ENCODE assay signal across 1 cellular context in the genomic region with DNA sequence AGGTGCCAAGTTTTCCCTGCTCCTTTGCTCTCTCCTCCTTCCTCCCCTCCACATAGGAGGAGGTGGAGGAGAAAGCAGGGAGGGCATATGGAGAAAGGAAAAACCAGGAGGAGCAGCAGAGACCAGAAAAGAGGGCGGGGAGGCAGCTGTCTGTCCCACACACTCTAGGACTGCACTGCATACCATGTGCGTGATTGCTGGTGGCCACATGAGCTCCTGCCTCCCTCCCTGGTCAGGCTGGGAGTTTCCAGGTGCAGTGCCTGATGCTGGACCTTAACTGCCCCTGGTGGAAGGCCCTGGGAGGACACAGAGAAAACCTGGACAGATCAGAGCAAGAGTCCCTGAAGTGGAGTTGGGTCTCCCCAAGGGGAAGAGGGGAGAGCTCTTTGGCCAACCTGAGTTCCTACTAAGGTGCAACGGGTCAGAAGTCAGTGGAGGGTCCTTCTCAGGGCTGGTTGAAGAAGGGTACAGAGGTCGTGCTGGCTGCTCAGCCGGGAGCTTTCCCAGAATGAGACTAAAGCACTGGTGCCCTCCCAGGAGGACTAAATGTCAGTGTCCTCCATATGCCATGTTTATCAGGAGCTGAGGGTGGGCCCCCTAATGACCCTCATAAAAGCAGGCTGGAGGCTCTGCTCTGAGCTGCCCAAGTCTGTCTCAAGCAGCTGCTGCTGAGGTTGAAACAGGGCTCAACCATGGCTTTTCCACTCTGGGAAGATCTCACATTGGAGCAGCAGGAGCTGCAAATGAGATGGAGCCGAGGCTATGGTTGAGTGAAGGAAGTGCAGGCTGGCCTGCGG.
A peak's percentile ranks its signal among the peaks of the same experiment; 100 is the strongest.
TF ChIP-seq lines count a peak whose summit lies in the region.

No MANE protein-coding gene starts in this region.

TF ChIP-seq in HepG2, 621 proteins besides CTCF, POLR2A, EP300 and RAD21 (continued from another document):
- TF ChIP-seq ZNF343 (CRISPR knock-in tag; IDR thresholded peaks at IDR 0.05) (0 out of 2 replicates have a peak, but pooled peaks have one; percentile 47), ZNF432 (CRISPR knock-in tag; IDR thresholded peaks at IDR 0.05; ENCODE audit: borderline replicate concordance) (no peak), SALL1 (CRISPR knock-in tag; IDR thresholded peaks at IDR 0.05) (peak; percentile 50), ZMYM3 (CRISPR knock-in tag; IDR thresholded peaks at IDR 0.05) (peak; percentile 75), ZFP36 (IDR thresholded peaks at IDR 0.05; ENCODE audit: borderline replicate concordance, low read depth, low read length, partially characterized antibody) (peak; percentile 27), ZEB1 (IDR thresholded peaks at IDR 0.05; ENCODE audit: insufficient replicate concordance, low read depth) (no peak), ZNF292 (CRISPR knock-in tag; IDR thresholded peaks at IDR 0.05; ENCODE audit: borderline replicate concordance, low read depth) (peak; percentile 20; the same call in 1 of the 2 replicates), SOX13 (IDR thresholded peaks at IDR 0.05) (no peak), SOX13 (CRISPR knock-in tag; conservative IDR thresholded peaks at IDR 0.05 in 1 of 2, IDR thresholded peaks at IDR 0.05 in 1 of 2) (no peak), SAP130 (CRISPR knock-in tag; IDR thresholded peaks at IDR 0.05; ENCODE audit: low read depth) (peak; percentile 32; the same call in 1 of the 2 replicates), PHF21A (CRISPR knock-in tag; IDR thresholded peaks at IDR 0.05) (peak; percentile 54; the same call in 1 of the 2 replicates), NONO (IDR thresholded peaks at IDR 0.05) (no peak), NONO (CRISPR knock-in tag; conservative IDR thresholded peaks at IDR 0.05) (0 out of 2 replicates have a peak, but pooled peaks have one; percentile 25), ZNF772 (CRISPR knock-in tag; IDR thresholded peaks at IDR 0.05) (no peak), JUND (CRISPR knock-in tag; IDR thresholded peaks at IDR 0.05) (0 out of 2 replicates have a peak, but pooled peaks have one; percentile 16), ZNF644 (CRISPR knock-in tag; IDR thresholded peaks at IDR 0.05; ENCODE audit: low read depth) (0 out of 2 replicates have a peak, but pooled peaks have one; percentile 5), CHD4 (IDR thresholded peaks at IDR 0.05; ENCODE audit: borderline replicate concordance, low read length) (0 out of 2 replicates have a peak, but pooled peaks have one; percentile 35)
- TF ChIP-seq, protein P1, sequence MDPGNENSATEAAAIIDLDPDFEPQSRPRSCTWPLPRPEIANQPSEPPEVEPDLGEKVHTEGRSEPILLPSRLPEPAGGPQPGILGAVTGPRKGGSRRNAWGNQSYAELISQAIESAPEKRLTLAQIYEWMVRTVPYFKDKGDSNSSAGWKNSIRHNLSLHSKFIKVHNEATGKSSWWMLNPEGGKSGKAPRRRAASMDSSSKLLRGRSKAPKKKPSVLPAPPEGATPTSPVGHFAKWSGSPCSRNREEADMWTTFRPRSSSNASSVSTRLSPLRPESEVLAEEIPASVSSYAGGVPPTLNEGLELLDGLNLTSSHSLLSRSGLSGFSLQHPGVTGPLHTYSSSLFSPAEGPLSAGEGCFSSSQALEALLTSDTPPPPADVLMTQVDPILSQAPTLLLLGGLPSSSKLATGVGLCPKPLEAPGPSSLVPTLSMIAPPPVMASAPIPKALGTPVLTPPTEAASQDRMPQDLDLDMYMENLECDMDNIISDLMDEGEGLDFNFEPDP (CRISPR knock-in tag; conservative IDR thresholded peaks at IDR 0.05) = no peak
- TF ChIP-seq, protein P2, sequence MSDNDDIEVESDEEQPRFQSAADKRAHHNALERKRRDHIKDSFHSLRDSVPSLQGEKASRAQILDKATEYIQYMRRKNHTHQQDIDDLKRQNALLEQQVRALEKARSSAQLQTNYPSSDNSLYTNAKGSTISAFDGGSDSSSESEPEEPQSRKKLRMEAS (IDR thresholded peaks at IDR 0.05) = peak; percentile 75
- TF ChIP-seq, protein P3, sequence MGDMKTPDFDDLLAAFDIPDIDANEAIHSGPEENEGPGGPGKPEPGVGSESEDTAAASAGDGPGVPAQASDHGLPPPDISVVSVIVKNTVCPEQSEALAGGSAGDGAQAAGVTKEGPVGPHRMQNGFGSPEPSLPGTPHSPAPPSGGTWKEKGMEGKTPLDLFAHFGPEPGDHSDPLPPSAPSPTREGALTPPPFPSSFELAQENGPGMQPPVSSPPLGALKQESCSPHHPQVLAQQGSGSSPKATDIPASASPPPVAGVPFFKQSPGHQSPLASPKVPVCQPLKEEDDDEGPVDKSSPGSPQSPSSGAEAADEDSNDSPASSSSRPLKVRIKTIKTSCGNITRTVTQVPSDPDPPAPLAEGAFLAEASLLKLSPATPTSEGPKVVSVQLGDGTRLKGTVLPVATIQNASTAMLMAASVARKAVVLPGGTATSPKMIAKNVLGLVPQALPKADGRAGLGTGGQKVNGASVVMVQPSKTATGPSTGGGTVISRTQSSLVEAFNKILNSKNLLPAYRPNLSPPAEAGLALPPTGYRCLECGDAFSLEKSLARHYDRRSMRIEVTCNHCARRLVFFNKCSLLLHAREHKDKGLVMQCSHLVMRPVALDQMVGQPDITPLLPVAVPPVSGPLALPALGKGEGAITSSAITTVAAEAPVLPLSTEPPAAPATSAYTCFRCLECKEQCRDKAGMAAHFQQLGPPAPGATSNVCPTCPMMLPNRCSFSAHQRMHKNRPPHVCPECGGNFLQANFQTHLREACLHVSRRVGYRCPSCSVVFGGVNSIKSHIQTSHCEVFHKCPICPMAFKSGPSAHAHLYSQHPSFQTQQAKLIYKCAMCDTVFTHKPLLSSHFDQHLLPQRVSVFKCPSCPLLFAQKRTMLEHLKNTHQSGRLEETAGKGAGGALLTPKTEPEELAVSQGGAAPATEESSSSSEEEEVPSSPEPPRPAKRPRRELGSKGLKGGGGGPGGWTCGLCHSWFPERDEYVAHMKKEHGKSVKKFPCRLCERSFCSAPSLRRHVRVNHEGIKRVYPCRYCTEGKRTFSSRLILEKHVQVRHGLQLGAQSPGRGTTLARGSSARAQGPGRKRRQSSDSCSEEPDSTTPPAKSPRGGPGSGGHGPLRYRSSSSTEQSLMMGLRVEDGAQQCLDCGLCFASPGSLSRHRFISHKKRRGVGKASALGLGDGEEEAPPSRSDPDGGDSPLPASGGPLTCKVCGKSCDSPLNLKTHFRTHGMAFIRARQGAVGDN (CRISPR knock-in tag; IDR thresholded peaks at IDR 0.05) = peak; percentile 67
- TF ChIP-seq, protein P4, sequence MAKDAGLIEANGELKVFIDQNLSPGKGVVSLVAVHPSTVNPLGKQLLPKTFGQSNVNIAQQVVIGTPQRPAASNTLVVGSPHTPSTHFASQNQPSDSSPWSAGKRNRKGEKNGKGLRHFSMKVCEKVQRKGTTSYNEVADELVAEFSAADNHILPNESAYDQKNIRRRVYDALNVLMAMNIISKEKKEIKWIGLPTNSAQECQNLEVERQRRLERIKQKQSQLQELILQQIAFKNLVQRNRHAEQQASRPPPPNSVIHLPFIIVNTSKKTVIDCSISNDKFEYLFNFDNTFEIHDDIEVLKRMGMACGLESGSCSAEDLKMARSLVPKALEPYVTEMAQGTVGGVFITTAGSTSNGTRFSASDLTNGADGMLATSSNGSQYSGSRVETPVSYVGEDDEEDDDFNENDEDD (CRISPR knock-in tag; IDR thresholded peaks at IDR 0.05; ENCODE audit: borderline replicate concordance) = peak; percentile 53; the same call in 1 of the 2 replicates
- TF ChIP-seq, protein P5, sequence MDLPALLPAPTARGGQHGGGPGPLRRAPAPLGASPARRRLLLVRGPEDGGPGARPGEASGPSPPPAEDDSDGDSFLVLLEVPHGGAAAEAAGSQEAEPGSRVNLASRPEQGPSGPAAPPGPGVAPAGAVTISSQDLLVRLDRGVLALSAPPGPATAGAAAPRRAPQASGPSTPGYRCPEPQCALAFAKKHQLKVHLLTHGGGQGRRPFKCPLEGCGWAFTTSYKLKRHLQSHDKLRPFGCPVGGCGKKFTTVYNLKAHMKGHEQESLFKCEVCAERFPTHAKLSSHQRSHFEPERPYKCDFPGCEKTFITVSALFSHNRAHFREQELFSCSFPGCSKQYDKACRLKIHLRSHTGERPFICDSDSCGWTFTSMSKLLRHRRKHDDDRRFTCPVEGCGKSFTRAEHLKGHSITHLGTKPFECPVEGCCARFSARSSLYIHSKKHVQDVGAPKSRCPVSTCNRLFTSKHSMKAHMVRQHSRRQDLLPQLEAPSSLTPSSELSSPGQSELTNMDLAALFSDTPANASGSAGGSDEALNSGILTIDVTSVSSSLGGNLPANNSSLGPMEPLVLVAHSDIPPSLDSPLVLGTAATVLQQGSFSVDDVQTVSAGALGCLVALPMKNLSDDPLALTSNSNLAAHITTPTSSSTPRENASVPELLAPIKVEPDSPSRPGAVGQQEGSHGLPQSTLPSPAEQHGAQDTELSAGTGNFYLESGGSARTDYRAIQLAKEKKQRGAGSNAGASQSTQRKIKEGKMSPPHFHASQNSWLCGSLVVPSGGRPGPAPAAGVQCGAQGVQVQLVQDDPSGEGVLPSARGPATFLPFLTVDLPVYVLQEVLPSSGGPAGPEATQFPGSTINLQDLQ (CRISPR knock-in tag; IDR thresholded peaks at IDR 0.05) = 0 out of 2 replicates have a peak, but pooled peaks have one; percentile 29
- TF ChIP-seq, protein P6, sequence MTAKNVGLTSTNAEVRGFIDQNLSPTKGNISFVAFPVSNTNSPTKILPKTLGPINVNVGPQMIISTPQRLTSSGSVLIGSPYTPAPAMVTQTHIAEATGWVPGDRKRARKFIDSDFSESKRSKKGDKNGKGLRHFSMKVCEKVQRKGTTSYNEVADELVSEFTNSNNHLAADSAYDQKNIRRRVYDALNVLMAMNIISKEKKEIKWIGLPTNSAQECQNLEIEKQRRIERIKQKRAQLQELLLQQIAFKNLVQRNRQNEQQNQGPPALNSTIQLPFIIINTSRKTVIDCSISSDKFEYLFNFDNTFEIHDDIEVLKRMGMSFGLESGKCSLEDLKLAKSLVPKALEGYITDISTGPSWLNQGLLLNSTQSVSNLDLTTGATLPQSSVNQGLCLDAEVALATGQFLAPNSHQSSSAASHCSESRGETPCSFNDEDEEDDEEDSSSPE (CRISPR knock-in tag; IDR thresholded peaks at IDR 0.05) = no peak
